8 cellular contexts compared by ENCODE assay signal in the genomic region with DNA sequence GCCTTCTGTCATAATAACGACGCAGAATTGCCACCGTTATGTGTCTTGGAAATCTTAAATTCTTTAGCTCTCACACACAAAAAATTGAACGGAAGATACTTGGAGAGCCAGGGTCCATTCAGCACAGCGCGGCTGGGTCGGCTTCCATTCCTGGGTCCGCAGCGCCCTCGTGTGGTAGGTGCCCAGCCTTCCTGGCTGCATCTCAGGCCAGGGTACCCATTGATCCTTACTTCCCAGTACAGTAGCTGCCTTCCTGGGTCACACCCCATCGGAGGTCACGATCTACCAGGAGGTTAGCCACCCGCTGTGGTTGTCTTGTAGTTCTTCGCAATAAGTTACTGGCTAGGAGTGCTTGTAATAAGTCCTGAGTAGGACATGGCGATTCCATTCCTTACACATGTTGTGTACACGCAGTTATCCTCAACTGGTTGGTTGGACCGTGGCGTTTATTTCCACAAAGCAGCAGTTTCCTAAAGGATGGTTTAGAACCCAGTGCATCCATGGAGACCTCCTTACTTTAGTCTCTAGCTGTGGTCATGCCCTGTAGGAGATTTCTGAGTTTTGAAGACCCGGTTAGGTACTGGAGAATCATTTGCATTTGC. TPM values are rescaled to one million over a fixed set of nuclear protein-coding genes. Genes with fewer than 3 reads are reported as not detected.
DNase-seq lines count a peak whose midpoint lies in the region; ATAC-seq and TF ChIP-seq lines count a peak whose summit lies in the region.

No MANE protein-coding gene starts in this region.

- H3K9me3 ChIP-seq in left lung, result no peaks in the 10 kb centered on the region

- intact Hi-C loops in left lung (cut with DNase I), result loop anchor here in 1 of 2 donors (10.0 kb wide), 1 partner anchor 92 kb away; no protein-coding TSS in a partner anchor

- TF ChIP-seq CTCF in AG10803 (conservative IDR thresholded peaks at IDR 0.05; ENCODE audit: low read length), result peak; percentile 92
- peak; percentile 85 to 90 for TF ChIP-seq CTCF in left lung (IDR thresholded peaks at IDR 0.05)

- peak; percentile 42 for ATAC-seq in GM18520 (IDR thresholded peaks at IDR 0.05; ENCODE audit: unreplicated experiment)
- ATAC-seq in HG03045 (IDR thresholded peaks at IDR 0.05; ENCODE audit: unreplicated experiment), result peak; percentile 80
- peak; percentile 98 for ATAC-seq in left lung

- peak overlapping the region in 1 of 2 donors; percentile 76 for H3K27ac ChIP-seq in left lung

- H3K4me3 ChIP-seq in AG10803 (ENCODE audit: low read length) (no peak overlapping the region), left lung (no peak overlapping the region)

- DNase-seq in AG10803 (ENCODE audit: low read depth), result peak; percentile 59
- DNase-seq in NCI-H2107 treated with DMSO at 0.1 percent for 48 hours (lab: John Stamatoyannopoulos, UW; ENCODE audit: unreplicated experiment), result peak; percentile 43
- peak; percentile 15 to 53 (median 26) for DNase-seq in activated CD4-positive, CD25-positive, alpha-beta regulatory T cell (lab: John Stamatoyannopoulos, UW)
- peak; percentile 31 for DNase-seq in central memory CD4-positive, alpha-beta T cell
- peak; percentile 83 to 96 for DNase-seq in left lung
- peak; percentile 66 to 74 for DNase-seq in stimulated activated CD4-positive, alpha-beta T cell treated with anti-CD3 and anti-CD28 coated beads, Interleukin-4, amount 100 ng/mL, for 48 hours (ENCODE audit: low read depth in 2 of 2)

- peaks cover 0 to 18% of the 10 kb centered on the region in 2 donors for H3K4me1 ChIP-seq in left lung

- H3K36me3 ChIP-seq in left lung, result peaks cover 0 to 14% of the 10 kb centered on the region in 2 donors

- H3K27me3 ChIP-seq in left lung, result no peaks in the 10 kb centered on the region

RNA-seq across cellular contexts. Expression of a gene that starts 9.9 kb away (rescaled TPM):
- 10 to 100 TPM; 33.5 to 38.6 TPM for total RNA-seq in left lung

RNA-seq across cellular contexts. Expression of a gene that starts 28.7 kb away (rescaled TPM):
- total RNA-seq in left lung, result 10 to 100 TPM; 41.2 to 45.8 TPM

Comparison
In these comparisons a context has a peak if more than half of its experiments do, and no peak if none do; other contexts are left out.
1. DNase-seq: peak in every context shown above with its lines; median percentile 90 in left lung; 70 in stimulated activated CD4-positive, alpha-beta T cell treated with anti-CD3 and anti-CD28 coated beads, Interleukin-4, amount 100 ng/mL, for 48 hours; 59 in AG10803; 43 in NCI-H2107 treated with DMSO at 0.1 percent for 48 hours; 31 in central memory CD4-positive, alpha-beta T cell; 26 in activated CD4-positive, CD25-positive, alpha-beta regulatory T cell.
2. ATAC-seq: peak in every context shown above with its lines; median percentile 98 in left lung; 80 in HG03045; 42 in GM18520.